23 cellular contexts compared by ENCODE assay signal in genomic region chr17:35708951-35709350, GRCh38. TPM values are rescaled to one million over a fixed set of nuclear protein-coding genes. Genes with fewer than 3 reads are reported as not detected.
DNase-seq lines count a peak whose midpoint lies in the region; ATAC-seq and TF ChIP-seq lines count a peak whose summit lies in the region.
"Had no signal": no experiment of that assay in that cellular context is flagged by ENCODE, and none has a peak within 500 bp of the region (broad histone marks: within the 10 kb centered on the region; RNA-seq: fewer than 3 reads in every experiment).

No MANE protein-coding gene starts in this region.

- peaks cover 0 to 36% of the 10 kb centered on the region in 2 donors for H3K4me1 ChIP-seq in naive thymus-derived CD4-positive, alpha-beta T cell (ENCODE audit: control insufficient read depth in 2 of 2, insufficient read depth in 2 of 2, low read length in 2 of 2)

- in situ Hi-C loops in G401 (cut with HindIII; ENCODE audit: low sequenced_read_pairs), result no loop called here

- no peaks in the 10 kb centered on the region for H3K27me3 Mint-ChIP-seq in naive thymus-derived CD4-positive, alpha-beta T cell
- H3K27me3 Mint-ChIP-seq: stimulated activated naive B cell treated with anti-CD40 and anti-IgM and Interleukin-4, amounts not matched to agents 10 μg/mL and 1 μg/mL and 100 μg/mL, for 72 hours had no signal

- H3K27ac Mint-ChIP-seq in naive thymus-derived CD4-positive, alpha-beta T cell, result peak overlapping the region in 7 of 9 donors; percentile 17 to 86 (median 51)
- H3K27ac Mint-ChIP-seq: nephron progenitor cell; stimulated activated naive B cell treated with anti-CD40 and anti-IgM and Interleukin-4, amounts not matched to agents 10 μg/mL and 1 μg/mL and 100 μg/mL, for 72 hours had no signal

- H3K9me3 ChIP-seq in naive thymus-derived CD4-positive, alpha-beta T cell (ENCODE audit: control insufficient read depth in 2 of 3, low read length in 3 of 3), result no peaks in the 10 kb centered on the region
- H3K9me3 ChIP-seq: esophagus squamous epithelium had no signal

- peaks cover 0 to 16% (median 14%) of the 10 kb centered on the region in 5 donors for H3K36me3 Mint-ChIP-seq in naive thymus-derived CD4-positive, alpha-beta T cell

- DNase-seq in NCI-H1436 (lab: John Stamatoyannopoulos, UW) (peak; percentile 24), NCI-H1436 treated with DMSO at 0.1 percent for 48 hours (lab: John Stamatoyannopoulos, UW) (no peak), G401 (ENCODE audit: low spot score) (peak; percentile 54), amygdala (lab: John Stamatoyannopoulos, UW) (no peak), NCI-H510A (lab: John Stamatoyannopoulos, UW) (no peak)
- no peak for DNase-seq in naive thymus-derived CD4-positive, alpha-beta T cell
- DNase-seq: activated naive CD4-positive, alpha-beta T cell treated with anti-CD3 and anti-CD28 coated beads, Interleukin-2, amount 50 U/mL, for 16 hours; dermis blood vessel endothelial cell; esophagus squamous epithelium; glutamatergic neuron; NCI-H146; NCI-H446; nephron progenitor cell; SIG-M5; stimulated activated naive B cell treated with anti-CD40 and anti-IgM and Interleukin-4, amounts not matched to agents 10 μg/mL and 1 μg/mL and 100 μg/mL, for 72 hours; trophoblast cell had no signal

- intact Hi-C loops in naive thymus-derived CD4-positive, alpha-beta T cell (cut with micrococcal nuclease), result no loop called here

- no peak for ATAC-seq in naive thymus-derived CD4-positive, alpha-beta T cell
- ATAC-seq in GM21786 (IDR thresholded peaks at IDR 0.05; ENCODE audit: unreplicated experiment), result no peak

- peaks cover 0 to 13% (median 5%) of the 10 kb centered on the region in 3 experiments for H3K36me3 ChIP-seq in naive thymus-derived CD4-positive, alpha-beta T cell (ENCODE audit: control insufficient read depth in 2 of 3, insufficient read depth in 3 of 3, low read length in 3 of 3)

- no peaks in the 10 kb centered on the region for H3K9me3 Mint-ChIP-seq in naive thymus-derived CD4-positive, alpha-beta T cell
- H3K9me3 Mint-ChIP-seq: CD14-positive monocyte; nephron progenitor cell; stimulated activated naive B cell treated with anti-CD40 and anti-IgM and Interleukin-4, amounts not matched to agents 10 μg/mL and 1 μg/mL and 100 μg/mL, for 72 hours had no signal

- no peaks in the 10 kb centered on the region for H3K27me3 ChIP-seq in naive thymus-derived CD4-positive, alpha-beta T cell (ENCODE audit: control insufficient read depth in 2 of 2, insufficient read depth in 2 of 2, low read length in 2 of 2)
- H3K27me3 ChIP-seq: esophagus squamous epithelium had no signal

- POLR2A ChIA-PET in naive thymus-derived CD4-positive, alpha-beta T cell (lab: Charles Lee), result interaction anchor here (0.5 to 1.2 kb wide), 2 partner anchors 16 to 67 kb away, joined by 3 read pairs; no protein-coding TSS in a partner anchor

- peak overlapping the region; percentile 40 for H3K27ac ChIP-seq in VCaP
- H3K27ac ChIP-seq in naive thymus-derived CD4-positive, alpha-beta T cell (ENCODE audit: low read depth, low read length), result no peak overlapping the region
- H3K27ac ChIP-seq: esophagus squamous epithelium had no signal

- CTCF ChIA-PET in naive thymus-derived CD4-positive, alpha-beta T cell (lab: Charles Lee), result interaction anchor here (0.9 to 1.1 kb wide), 2 partner anchors 55 to 175 kb away, joined by 3 read pairs; no protein-coding TSS in a partner anchor

- H3K4me1 Mint-ChIP-seq in naive thymus-derived CD4-positive, alpha-beta T cell, result peaks cover 22 to 80% (median 60%) of the 10 kb centered on the region in 7 donors
- H3K4me1 Mint-ChIP-seq: CD14-positive monocyte had no signal

- H3K4me3 Mint-ChIP-seq in naive thymus-derived CD4-positive, alpha-beta T cell, result peak overlapping the region in 8 of 10 donors; percentile 16 to 61 (median 52)
- H3K4me3 Mint-ChIP-seq: CD14-positive monocyte; nephron progenitor cell; stimulated activated naive B cell treated with anti-CD40 and anti-IgM and Interleukin-4, amounts not matched to agents 10 μg/mL and 1 μg/mL and 100 μg/mL, for 72 hours had no signal

- H3K4me3 ChIP-seq in naive thymus-derived CD4-positive, alpha-beta T cell (ENCODE audit: low read length), result no peak overlapping the region
- H3K4me3 ChIP-seq: esophagus squamous epithelium, lung had no signal

- TF ChIP-seq CTCF in VCaP (conservative IDR thresholded peaks at IDR 0.05), result no peak

RNA-seq across cellular contexts. Expression of gene RASL10B, which starts 22.5 kb away (rescaled TPM):
- total RNA-seq in G401 (2014; rRNA removed; shearing (Covaris generic)), result 18.4 and 19.5 TPM in 2 replicates
- under 1 TPM; 0.34 to 0.76 (median 0.60) TPM for total RNA-seq in naive thymus-derived CD4-positive, alpha-beta T cell
- polyA plus RNA-seq in naive thymus-derived CD4-positive, alpha-beta T cell, result under 1 TPM; 0.14 to 0.37 TPM
- polyA plus RNA-seq: CD14-positive monocyte had no signal

RNA-seq across cellular contexts. Expression of gene GAS2L2, which starts 44.1 kb away (rescaled TPM):
- total RNA-seq in G401 (2014; rRNA removed; shearing (Covaris generic)), result not detected in 2 replicates
- total RNA-seq in naive thymus-derived CD4-positive, alpha-beta T cell, result under 1 TPM in 4 of 5 experiments, not detected in 1; 0.16 to 0.49 (median 0.24) TPM
- polyA plus RNA-seq in naive thymus-derived CD4-positive, alpha-beta T cell, result not detected
- total RNA-seq: A172; esophagus squamous epithelium; T-helper 2 cell treated with Interferon-gamma antibody and Interleukin-4, amounts not matched to agents 100 ng/mL and 5 ng/mL, for 36 hours had no signal
- polyA plus RNA-seq: CD14-positive monocyte had no signal

RNA-seq across cellular contexts. Expression of gene C17orf50, which starts 51.7 kb away (rescaled TPM):
- total RNA-seq in G401 (2014; rRNA removed; shearing (Covaris generic)), result not detected in 2 replicates
- not detected for total RNA-seq in naive thymus-derived CD4-positive, alpha-beta T cell
- polyA plus RNA-seq in naive thymus-derived CD4-positive, alpha-beta T cell, result under 1 TPM in 1 of 2 donors, not detected in 1; 0.27 TPM
- total RNA-seq: A172; dermis blood vessel endothelial cell; esophagus squamous epithelium; HT1080; T-helper 2 cell treated with Interferon-gamma antibody and Interleukin-4, amounts not matched to agents 100 ng/mL and 5 ng/mL, for 36 hours had no signal
- polyA plus RNA-seq: CD14-positive monocyte had no signal

Comparison
In these comparisons a context has a peak if more than half of its experiments do, and no peak if none do; other contexts are left out.
1. DNase-seq: peak in NCI-H1436 (single experiment) and G401 (single experiment); none in NCI-H1436 treated with DMSO at 0.1 percent for 48 hours (single experiment), naive thymus-derived CD4-positive, alpha-beta T cell (0 of 9), amygdala (0 of 56) and NCI-H510A (single experiment).
2. RNA of gene RASL10B, which starts 22.5 kb away (total RNA-seq): 18.4 to 19.5 TPM in G401; 0.34 to 0.76 TPM in naive thymus-derived CD4-positive, alpha-beta T cell; every median in the first group is over 10 times any median in the second.